ENCODE assay signal across 32 cellular contexts in genomic region chr6:135581211-135581610, GRCh38.
"Had no signal": no experiment of that assay in that cellular context is flagged by ENCODE, and none has a peak within 500 bp of the region (broad histone marks: within the 10 kb centered on the region; RNA-seq: fewer than 3 reads in every experiment).

No MANE protein-coding gene starts in this region.

- H3K4me2 ChIP-seq: KMS-11, SK-N-SH had no signal

- H3K36me3 ChIP-seq: ascending aorta, Peyer's patch, SJCRH30 had no signal

- H3K9me2 ChIP-seq: SK-N-SH had no signal

- H3K4me1 ChIP-seq: ascending aorta, body of pancreas, Peyer's patch, SJCRH30 had no signal

- H3K9me3 ChIP-seq: ascending aorta, body of pancreas, Peyer's patch, SJCRH30, SK-N-SH had no signal

- H3K9me3 Mint-ChIP-seq: activated B cell treated with CpG ODN at 0.5 μM for 24 hours; activated naive CD4-positive, alpha-beta T cell treated with anti-CD3 and anti-CD28 coated beads, Interleukin-2, amount 50 U/mL, for 72 hours; activated naive CD8-positive, alpha-beta T cell treated with anti-CD3 and anti-CD28 coated beads, Interleukin-2, amount 50 U/mL, for 24 hours had no signal

- H3K27ac Mint-ChIP-seq: activated B cell treated with CpG ODN at 0.5 μM for 24 hours; activated CD4-positive, alpha-beta memory T cell treated with anti-CD3 and anti-CD28 coated beads, Interleukin-2, amount 10 ng/mL, durations not matched to agents 7 days and 5 days; activated naive CD4-positive, alpha-beta T cell treated with anti-CD3 and anti-CD28 coated beads, Interleukin-2, amount 50 U/mL, for 72 hours had no signal

- H3K27me3 Mint-ChIP-seq: activated B cell treated with CpG ODN at 0.5 μM for 24 hours; activated naive CD8-positive, alpha-beta T cell treated with anti-CD3 and anti-CD28 coated beads, Interleukin-2, amount 50 U/mL, for 24 hours had no signal

- H3K36me3 Mint-ChIP-seq: activated naive CD4-positive, alpha-beta T cell treated with anti-CD3 and anti-CD28 coated beads, Interleukin-2, amount 50 U/mL, for 72 hours had no signal

- H3K4me3 ChIP-seq: ascending aorta, body of pancreas, Peyer's patch, SJCRH30 had no signal

- DNase-seq: activated B cell treated with CpG ODN at 0.5 μM for 24 hours; activated CD4-positive, alpha-beta memory T cell treated with anti-CD3 and anti-CD28 coated beads, Interleukin-2, amount 10 ng/mL, durations not matched to agents 7 days and 5 days; activated CD4-positive, alpha-beta T cell treated with anti-CD3 and anti-CD28 coated beads for 1 hour; activated CD4-positive, alpha-beta T cell treated with anti-CD3 and anti-CD28 coated beads, Interleukin-2, amount 50 U/mL, for 1 hour; activated CD8-positive, alpha-beta memory T cell treated with anti-CD3 and anti-CD28 coated beads, Interleukin-2, amount 50 U/mL, for 48 hours; activated effector memory CD4-positive, alpha-beta T cell treated with anti-CD3 and anti-CD28 coated beads, Interleukin-2, amount 50 U/mL, for 16 hours; activated naive CD4-positive, alpha-beta T cell treated with Interleukin-2 at 50 U/mL for 16 hours; activated naive CD8-positive, alpha-beta T cell treated with anti-CD3 and anti-CD28 coated beads, Interleukin-2, amount 50 U/mL, for 24 hours; activated T-cell treated with anti-CD3 and anti-CD28 coated beads, Interleukin-2, amount 50 U/mL, for 1 hour; amniotic stem cell; body of pancreas; central memory CD4-positive, alpha-beta T cell; NCI-H1092; NCI-H1417; NCI-H2029; NCI-H2107; NCI-H2171 treated with DMSO at 0.1 percent for 48 hours; NCI-H226; NCI-H510A; NCI-H526 treated with DMSO at 0.1 percent for 48 hours; NCI-H82; OCI-M1; Peyer's patch; Right ventricle myocardium superior; SJCRH30; SK-N-SH; T-helper 1 cell had no signal

- ATAC-seq: activated naive CD4-positive, alpha-beta T cell treated with anti-CD3 and anti-CD28 coated beads, Interleukin-2, amount 50 U/mL, for 72 hours; activated naive CD8-positive, alpha-beta T cell treated with anti-CD3 and anti-CD28 coated beads, Interleukin-2, amount 50 U/mL, for 24 hours; body of pancreas had no signal

- FAIRE-seq: bronchial epithelial cell had no signal

- H3K27ac ChIP-seq: ascending aorta, body of pancreas, KMS-11, Peyer's patch, RWPE1, SJCRH30 had no signal

- H3K9ac ChIP-seq: KMS-11, SK-N-SH had no signal

- H3K4me3 Mint-ChIP-seq: activated B cell treated with CpG ODN at 0.5 μM for 24 hours; activated CD4-positive, alpha-beta memory T cell treated with anti-CD3 and anti-CD28 coated beads, Interleukin-2, amount 10 ng/mL, durations not matched to agents 7 days and 5 days; activated naive CD8-positive, alpha-beta T cell treated with anti-CD3 and anti-CD28 coated beads, Interleukin-2, amount 50 U/mL, for 24 hours had no signal

- H3K27me3 ChIP-seq: ascending aorta, body of pancreas, Peyer's patch, SJCRH30 had no signal
